ENCODE assay signal across 8 cellular contexts in genomic region chr10:50431791-50432190, GRCh38.
A peak's percentile ranks its signal among the peaks of the same experiment; 100 is the strongest.
DNase-seq lines count a peak whose midpoint lies in the region; ATAC-seq and TF ChIP-seq lines count a peak whose summit lies in the region.

No MANE protein-coding gene starts in this region.

- TF ChIP-seq CTCF in GM12865 (IDR thresholded peaks at IDR 0.05; ENCODE audit: insufficient read depth, low read depth, low read length, missing control alignments): no peak

- H3K4me3 ChIP-seq in GM12865 (ENCODE audit: low read depth, low read length) (peak overlapping the region; percentile 44), urinary bladder (ENCODE audit: low read depth, low read length) (no peak overlapping the region)

- H3K4me1 ChIP-seq in urinary bladder (ENCODE audit: insufficient read depth): no peaks in the 10 kb centered on the region

- H3K36me3 ChIP-seq in urinary bladder (ENCODE audit: insufficient read depth): no peaks in the 10 kb centered on the region

- no peaks in the 10 kb centered on the region for H3K27me3 Mint-ChIP-seq in effector memory CD8-positive, alpha-beta T cell

- 80% methylated on average over 3 of the region's 3 CpGs for WGBS in urinary bladder

- no peaks in the 10 kb centered on the region for H3K9me3 Mint-ChIP-seq in effector memory CD8-positive, alpha-beta T cell

- H3K4me3 Mint-ChIP-seq in effector memory CD8-positive, alpha-beta T cell: peak overlapping the region; percentile 52 to 55

- H3K27ac Mint-ChIP-seq in effector memory CD8-positive, alpha-beta T cell: peak overlapping the region; percentile 79 to 89

- DNase-seq in GM12865 (ENCODE audit: low read depth): peak; percentile 91
- DNase-seq in effector memory CD8-positive, alpha-beta T cell: no peak
- no peak for DNase-seq in SKM-1 (lab: John Stamatoyannopoulos, UW; ENCODE audit: unreplicated experiment)
- DNase-seq in T1000 (lab: John Stamatoyannopoulos, UW): no peak
- DNase-seq in activated CD8-positive, alpha-beta memory T cell treated with anti-CD3 and anti-CD28 coated beads, Interleukin-2, amount 50 U/mL, for 4 hours: no peak

- H3K36me3 Mint-ChIP-seq in effector memory CD8-positive, alpha-beta T cell (ENCODE audit: insufficient read depth): peaks cover 8% of the 10 kb centered on the region

- H3K4me1 Mint-ChIP-seq in effector memory CD8-positive, alpha-beta T cell (ENCODE audit: low read depth in 2 of 2): peaks cover 22 to 32% of the 10 kb centered on the region in 2 donors

- ATAC-seq in GM21390 (IDR thresholded peaks at IDR 0.05; ENCODE audit: unreplicated experiment) (peak; percentile 87), HG03565 (IDR thresholded peaks at IDR 0.05; ENCODE audit: unreplicated experiment) (peak; percentile 90)
- peak; percentile 81 for ATAC-seq in effector memory CD8-positive, alpha-beta T cell (replicated peaks)

- H3K27ac ChIP-seq in urinary bladder (ENCODE audit: low read depth): peak overlapping the region; percentile 16
